In the genomic region with DNA sequence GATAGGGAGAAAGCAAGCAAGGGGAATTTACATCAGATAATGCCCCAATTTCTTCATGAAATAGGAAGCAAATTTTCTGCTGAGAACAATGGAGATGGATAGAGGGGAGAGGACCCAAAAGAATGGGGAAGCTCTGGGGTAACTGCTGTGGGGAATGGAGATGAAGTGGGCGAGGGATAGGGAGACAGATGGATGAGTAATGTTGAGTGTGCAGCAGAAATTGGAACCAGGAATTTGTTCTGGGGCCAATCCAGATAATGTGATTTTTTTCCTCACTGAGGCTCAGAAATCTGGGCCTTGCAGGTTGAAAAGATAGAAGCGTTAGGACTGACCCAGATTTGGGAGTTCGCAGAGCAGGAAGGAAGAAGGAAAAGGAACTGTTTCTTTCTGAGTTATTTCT, we compare ENCODE assay signal across 15 cellular contexts. TPM values are rescaled to one million over a fixed set of nuclear protein-coding genes. Genes with fewer than 3 reads are reported as not detected.
DNase-seq lines count a peak whose midpoint lies in the region; ATAC-seq and TF ChIP-seq lines count a peak whose summit lies in the region.
"Had no signal": no experiment of that assay in that cellular context is flagged by ENCODE, and none has a peak within 500 bp of the region (broad histone marks: within the 10 kb centered on the region; RNA-seq: fewer than 3 reads in every experiment).

No MANE protein-coding gene starts in this region.

- no peak overlapping the region for H3K9ac ChIP-seq in mucosa of rectum (ENCODE audit: low read depth in 1 of 2, low read length in 2 of 2)

- H3K9me3 ChIP-seq in BE2C: no peaks in the 10 kb centered on the region
- H3K9me3 ChIP-seq in MG63: no peaks in the 10 kb centered on the region
- no peaks in the 10 kb centered on the region for H3K9me3 ChIP-seq in mucosa of rectum (ENCODE audit: control insufficient read depth in 2 of 2, low read length in 2 of 2)
- H3K9me3 ChIP-seq in CD4-positive, alpha-beta T cell (ENCODE audit: control insufficient read depth, low read length): no peaks in the 10 kb centered on the region
- H3K9me3 ChIP-seq: prostate gland had no signal

- intact Hi-C loops in CD4-positive, alpha-beta T cell (cut with DNase I, micrococcal nuclease): no loop called here

- peak overlapping the region; percentile 2 for H3K27ac Mint-ChIP-seq in chondrocyte (ENCODE audit: unreplicated experiment)
- no peak overlapping the region for H3K27ac Mint-ChIP-seq in CD4-positive, alpha-beta T cell
- H3K27ac Mint-ChIP-seq: activated CD4-positive, alpha-beta T cell treated with anti-CD3 and anti-CD28 coated beads for 36 hours; activated T-cell treated with anti-CD3 and anti-CD28 coated beads, Interleukin-2, amount 50 U/mL, for 24 hours; CD4-positive, alpha-beta memory T cell; stimulated activated naive CD8-positive, alpha-beta T cell treated with anti-CD3 and anti-CD28 coated beads, Interleukin-15, Interleukin-2, amounts not matched to agents 100 ng/mL and 50 ng/mL, for 24 hours had no signal

- no peaks in the 10 kb centered on the region for H3K27me3 Mint-ChIP-seq in chondrocyte (ENCODE audit: low read depth)
- peaks cover 4% of the 10 kb centered on the region for H3K27me3 Mint-ChIP-seq in CD4-positive, alpha-beta T cell
- H3K27me3 Mint-ChIP-seq: activated CD4-positive, alpha-beta T cell treated with anti-CD3 and anti-CD28 coated beads for 36 hours; activated T-cell treated with anti-CD3 and anti-CD28 coated beads, Interleukin-2, amount 50 U/mL, for 24 hours; stimulated activated naive CD8-positive, alpha-beta T cell treated with anti-CD3 and anti-CD28 coated beads, Interleukin-15, Interleukin-2, amounts not matched to agents 100 ng/mL and 50 ng/mL, for 24 hours had no signal

- no peak for ATAC-seq in GM19328 (IDR thresholded peaks at IDR 0.05; ENCODE audit: unreplicated experiment)
- no peak for ATAC-seq in CD4-positive, alpha-beta T cell (ENCODE audit: poor library complexity)
- ATAC-seq: activated CD4-positive, alpha-beta T cell treated with anti-CD3 and anti-CD28 coated beads for 36 hours had no signal

- H3K27ac ChIP-seq in mucosa of rectum (ENCODE audit: low read depth in 2 of 2, low read length in 2 of 2): peak overlapping the region; percentile 10 to 11
- H3K27ac ChIP-seq in CD4-positive, alpha-beta T cell (ENCODE audit: low read depth, low read length): no peak overlapping the region
- H3K27ac ChIP-seq: prostate gland had no signal

- H3K4me3 ChIP-seq in BE2C (ENCODE audit: low read depth, low read length): no peak overlapping the region
- no peak overlapping the region for H3K4me3 ChIP-seq in MG63
- H3K4me3 ChIP-seq in mucosa of rectum (ENCODE audit: low read length in 2 of 2): no peak overlapping the region
- H3K4me3 ChIP-seq: prostate gland had no signal

- no peaks in the 10 kb centered on the region for H3K36me3 Mint-ChIP-seq in chondrocyte (ENCODE audit: low read depth)
- H3K36me3 Mint-ChIP-seq in CD4-positive, alpha-beta T cell (ENCODE audit: low read depth): no peaks in the 10 kb centered on the region
- H3K36me3 Mint-ChIP-seq: CD4-positive, alpha-beta memory T cell had no signal

- no peaks in the 10 kb centered on the region for H3K27me3 ChIP-seq in BE2C
- H3K27me3 ChIP-seq in MG63: no peaks in the 10 kb centered on the region
- no peaks in the 10 kb centered on the region for H3K27me3 ChIP-seq in mucosa of rectum (ENCODE audit: control insufficient read depth in 2 of 2, insufficient read depth in 2 of 2, low read length in 2 of 2)
- no peaks in the 10 kb centered on the region for H3K27me3 ChIP-seq in CD4-positive, alpha-beta T cell (ENCODE audit: control insufficient read depth, insufficient read depth, low read length)

- H3K9me3 Mint-ChIP-seq in chondrocyte (ENCODE audit: low read depth): no peaks in the 10 kb centered on the region
- no peaks in the 10 kb centered on the region for H3K9me3 Mint-ChIP-seq in CD4-positive, alpha-beta T cell
- H3K9me3 Mint-ChIP-seq: activated T-cell treated with anti-CD3 and anti-CD28 coated beads, Interleukin-2, amount 50 U/mL, for 24 hours; stimulated activated naive CD8-positive, alpha-beta T cell treated with anti-CD3 and anti-CD28 coated beads, Interleukin-15, Interleukin-2, amounts not matched to agents 100 ng/mL and 50 ng/mL, for 24 hours had no signal

- CTCF ChIA-PET in CD4-positive, alpha-beta T cell (lab: Charles Lee): no interaction called here

- H3K36me3 ChIP-seq in BE2C (no peaks in the 10 kb centered on the region), MG63 (no peaks in the 10 kb centered on the region), mucosa of rectum (ENCODE audit: control insufficient read depth in 2 of 2, insufficient read depth in 2 of 2, low read length in 2 of 2) (peaks cover 6 to 13% of the 10 kb centered on the region in 2 donors)
- H3K36me3 ChIP-seq: prostate gland had no signal

- DNase-seq in BE2C: peak; percentile 60
- peak; percentile 62 for DNase-seq in MG63
- DNase-seq in chondrocyte (ENCODE audit: low spot score): no peak
- no peak for DNase-seq in putamen (ENCODE audit: low spot score)
- no peak for DNase-seq in NCI-H2107 treated with DMSO at 0.1 percent for 48 hours (lab: John Stamatoyannopoulos, UW; ENCODE audit: unreplicated experiment)
- no peak for DNase-seq in CD4-positive, alpha-beta T cell
- DNase-seq: activated CD4-positive, alpha-beta T cell treated with anti-CD3 and anti-CD28 coated beads for 36 hours; activated T-cell treated with anti-CD3 and anti-CD28 coated beads, Interleukin-2, amount 50 U/mL, for 24 hours; CD4-positive, alpha-beta memory T cell; NCI-H1436 treated with DMSO at 0.1 percent for 48 hours; stimulated activated CD4-positive, alpha-beta T cell treated with anti-CD3 and anti-CD28 coated beads, Interleukin-4, amount 100 ng/mL, for 4 hours had no signal

- no peak overlapping the region for H3K4me3 Mint-ChIP-seq in chondrocyte (ENCODE audit: unreplicated experiment)
- H3K4me3 Mint-ChIP-seq in CD4-positive, alpha-beta T cell: no peak overlapping the region
- H3K4me3 Mint-ChIP-seq: activated CD4-positive, alpha-beta T cell treated with anti-CD3 and anti-CD28 coated beads for 36 hours; activated T-cell treated with anti-CD3 and anti-CD28 coated beads, Interleukin-2, amount 50 U/mL, for 24 hours; CD4-positive, alpha-beta memory T cell; stimulated activated naive CD8-positive, alpha-beta T cell treated with anti-CD3 and anti-CD28 coated beads, Interleukin-15, Interleukin-2, amounts not matched to agents 100 ng/mL and 50 ng/mL, for 24 hours had no signal

- TF ChIP-seq CTCF in BE2C (IDR thresholded peaks at IDR 0.05; ENCODE audit: low read depth, low read length): no peak
- TF ChIP-seq CTCF in chondrocyte (IDR thresholded peaks at IDR 0.05): no peak
- no peak for TF ChIP-seq CTCF in CD4-positive, alpha-beta T cell (IDR thresholded peaks at IDR 0.05)

- POLR2A ChIA-PET in CD4-positive, alpha-beta T cell (lab: Charles Lee): no interaction called here

- H3K4me1 Mint-ChIP-seq in chondrocyte (ENCODE audit: low read depth): peaks cover 45% of the 10 kb centered on the region
- no peaks in the 10 kb centered on the region for H3K4me1 Mint-ChIP-seq in CD4-positive, alpha-beta T cell (ENCODE audit: low read depth)
- H3K4me1 Mint-ChIP-seq: activated CD4-positive, alpha-beta T cell treated with anti-CD3 and anti-CD28 coated beads for 36 hours; CD4-positive, alpha-beta memory T cell had no signal

- H3K4me1 ChIP-seq in BE2C: peaks cover 29% of the 10 kb centered on the region
- peaks cover 0 to 3% of the 10 kb centered on the region in 2 donors for H3K4me1 ChIP-seq in mucosa of rectum (ENCODE audit: control insufficient read depth in 2 of 2, insufficient read depth in 2 of 2, low read length in 2 of 2)

RNA-seq across cellular contexts. Expression of gene MRC1, which starts 24.4 kb away (rescaled TPM):
- polyA plus RNA-seq in BE2C (2012; ENCODE audit: insufficient read depth, insufficient read length, low read depth): 1.5 TPM
- not detected in 2 replicates for total RNA-seq in MG63 (2014; rRNA removed; shearing (Covaris generic); ENCODE audit: low replicate concordance)
- total RNA-seq in chondrocyte: 0.07 TPM in 1 of 3 replicates, not detected in the others
- under 1 TPM; 0.08 TPM for total RNA-seq in CD4-positive, alpha-beta T cell

RNA-seq across cellular contexts. Expression of gene TMEM236, which starts 32.7 kb away (rescaled TPM):
- 0.23 TPM for polyA plus RNA-seq in BE2C (2012; ENCODE audit: insufficient read depth, insufficient read length, low read depth)
- total RNA-seq in MG63 (2014; rRNA removed; shearing (Covaris generic); ENCODE audit: low replicate concordance): not detected in 2 replicates
- 0.07 to 0.23 TPM (median 0.22 TPM) in 3 replicates for total RNA-seq in chondrocyte
- total RNA-seq in CD4-positive, alpha-beta T cell: under 1 TPM; 0.05 to 0.06 TPM

Comparison
In these comparisons a context has a peak if more than half of its experiments do, and no peak if none do; other contexts are left out.
1. DNase-seq: peak in BE2C (single experiment) and MG63 (single experiment); none in chondrocyte (single experiment), putamen (single experiment), NCI-H2107 treated with DMSO at 0.1 percent for 48 hours (single experiment) and CD4-positive, alpha-beta T cell (0 of 10).